In the genomic region with DNA sequence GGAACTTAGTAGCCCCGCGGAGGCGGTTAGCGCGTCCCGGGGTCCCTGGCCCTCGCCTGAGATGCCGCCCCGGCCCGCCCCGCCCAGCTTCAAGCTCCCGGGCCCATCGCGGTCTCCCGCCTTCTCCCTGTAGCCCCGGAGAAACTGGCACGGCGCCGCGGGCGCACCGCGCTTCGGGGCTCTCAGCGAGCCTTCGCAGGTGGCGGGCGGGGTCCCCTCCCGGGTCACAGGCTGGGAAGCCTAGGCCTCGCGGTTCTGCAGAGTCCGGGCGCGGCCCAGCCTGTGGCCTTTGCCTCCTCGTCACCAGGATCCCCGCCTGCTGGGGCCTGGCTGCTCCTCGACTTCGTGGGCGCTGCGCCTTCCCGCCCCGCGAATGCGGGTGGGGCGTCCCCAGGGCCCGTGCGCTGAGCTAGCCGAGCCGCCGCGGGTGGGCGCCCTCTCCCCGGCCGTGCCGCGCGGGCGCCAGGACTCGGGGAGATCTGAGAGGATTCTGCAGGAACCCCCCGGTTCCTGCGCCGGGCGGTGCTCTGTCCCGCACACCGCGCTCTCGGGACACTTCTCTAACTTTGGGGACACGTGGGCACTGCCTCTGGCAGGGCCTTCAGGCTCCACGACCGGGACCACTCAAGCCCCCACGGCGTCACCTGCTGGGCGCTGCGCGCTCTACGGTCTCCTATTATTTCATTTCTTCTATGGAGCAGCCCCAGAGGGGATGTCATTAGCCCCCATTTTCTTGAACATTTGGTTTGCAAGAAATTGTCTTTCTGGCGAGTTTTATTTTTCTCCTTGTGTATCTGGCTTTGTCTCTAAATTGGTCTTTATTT, we compare ENCODE assay signal across 8 cellular contexts. TPM values are rescaled to one million over a fixed set of nuclear protein-coding genes. Genes with fewer than 3 reads are reported as not detected.
DNase-seq lines count a peak whose midpoint lies in the region; ATAC-seq and TF ChIP-seq lines count a peak whose summit lies in the region.

No MANE protein-coding gene starts in this region.

- no peaks in the 10 kb centered on the region for H3K36me3 ChIP-seq in neutrophil
- no peaks in the 10 kb centered on the region for H3K36me3 ChIP-seq in transverse colon

- peak overlapping the region; percentile 80 for H3K4me3 ChIP-seq in fibroblast of the aortic adventitia (ENCODE audit: low read depth, low read length)
- peak overlapping the region; percentile 41 to 63 for H3K4me3 ChIP-seq in neutrophil (ENCODE audit: low read depth in 1 of 2, low read length in 1 of 2)
- H3K4me3 ChIP-seq in transverse colon: peak overlapping the region; percentile 57 to 84 (median 65)

- DNase-seq in ACHN: peak; percentile 65
- DNase-seq in NOMO-1 treated with DMSO at 0.1 percent for 48 hours (lab: John Stamatoyannopoulos, UW; ENCODE audit: unreplicated experiment): peak; percentile 62
- DNase-seq in activated T-cell treated with anti-CD3 and anti-CD28 coated beads, Interleukin-2, amount 50 U/mL, for 24 hours: no peak
- DNase-seq in fibroblast of the aortic adventitia (ENCODE audit: low read depth): peak; percentile 44
- peak; percentile 66 for DNase-seq in transverse colon

- H3K9me3 ChIP-seq in neutrophil (no peaks in the 10 kb centered on the region), transverse colon (no peaks in the 10 kb centered on the region)

- 1 to 3% methylated on average over 5 to 34 of the region's 77 CpGs for WGBS in transverse colon (ENCODE audit: low coverage in 1 of 2), 2 donors

- in situ Hi-C loops in ACHN (cut with HindIII; ENCODE audit: low pct_ligation_motif_present, low pct_unique_long_range_greater_than_20kb, low sequenced_read_pairs) (no loop called here), transverse colon (cut with MboI; ENCODE audit: low pct_ligation_motif_present in 1 of 4, low pct_unique_long_range_greater_than_20kb in 1 of 4, low sequenced_read_pairs in 3 of 4) (no loop called here)

- no peak for TF ChIP-seq EP300 in transverse colon (IDR thresholded peaks at IDR 0.05; ENCODE audit: low read depth)

- H3K4me1 ChIP-seq in neutrophil (ENCODE audit: control insufficient read depth in 1 of 2, insufficient read depth in 1 of 2, low read depth in 1 of 2, low read length in 1 of 2) (peaks cover 20 to 26% of the 10 kb centered on the region in 2 experiments), transverse colon (peaks cover 17 to 45% (median 30%) of the 10 kb centered on the region in 4 donors)

- H3K4me1 Mint-ChIP-seq in activated T-cell treated with anti-CD3 and anti-CD28 coated beads, Interleukin-2, amount 50 U/mL, for 24 hours (ENCODE audit: low read depth): peaks cover 42% of the 10 kb centered on the region

- H3K27me3 ChIP-seq in neutrophil (peaks cover 83% of the 10 kb centered on the region), transverse colon (peaks cover 4% of the 10 kb centered on the region)

- no peaks in the 10 kb centered on the region for H3K9me3 Mint-ChIP-seq in activated T-cell treated with anti-CD3 and anti-CD28 coated beads, Interleukin-2, amount 50 U/mL, for 24 hours

- peak; percentile 44 for ATAC-seq in GM18867 (IDR thresholded peaks at IDR 0.05; ENCODE audit: unreplicated experiment)
- ATAC-seq in HG03095 (IDR thresholded peaks at IDR 0.05; ENCODE audit: unreplicated experiment): peak; percentile 41

- H3K27ac ChIP-seq in neutrophil (no peak overlapping the region), transverse colon (peak overlapping the region; percentile 86 to 95 (median 91))

- peaks cover 3% of the 10 kb centered on the region for H3K27me3 Mint-ChIP-seq in activated T-cell treated with anti-CD3 and anti-CD28 coated beads, Interleukin-2, amount 50 U/mL, for 24 hours

- peak; percentile 4 for TF ChIP-seq POLR2A in transverse colon (IDR thresholded peaks at IDR 0.05)

- peak overlapping the region; percentile 82 for H3K4me3 Mint-ChIP-seq in activated T-cell treated with anti-CD3 and anti-CD28 coated beads, Interleukin-2, amount 50 U/mL, for 24 hours

- TF ChIP-seq CTCF in fibroblast of the aortic adventitia (IDR thresholded peaks at IDR 0.05; ENCODE audit: insufficient read depth, low read length) (peak; percentile 51), neutrophil (IDR thresholded peaks at IDR 0.05) (no peak), transverse colon (IDR thresholded peaks at IDR 0.05) (peak; percentile 32 to 49 (median 46))

- peaks cover 36% of the 10 kb centered on the region for H3K36me3 Mint-ChIP-seq in activated T-cell treated with anti-CD3 and anti-CD28 coated beads, Interleukin-2, amount 50 U/mL, for 24 hours (ENCODE audit: low read depth)

- H3K27ac Mint-ChIP-seq in activated T-cell treated with anti-CD3 and anti-CD28 coated beads, Interleukin-2, amount 50 U/mL, for 24 hours: peak overlapping the region; percentile 92

- intact Hi-C loops in transverse colon (cut with DNase I; ENCODE audit: low total_unique reads): loop anchor here (10.0 kb wide), 1 partner anchor 52 kb away; a partner anchor contains a TSS

RNA-seq across cellular contexts. Expression of a gene that starts 0.7 kb away (rescaled TPM):
- total RNA-seq in fibroblast of the aortic adventitia (ENCODE audit: low replicate concordance) (42.0 and 42.4 TPM in 2 replicates), transverse colon (10 to 100 TPM; 26.3 to 47.1 (median 38.8) TPM)

RNA-seq across cellular contexts. Expression of a gene that starts 53.6 kb away (rescaled TPM):
- total RNA-seq in fibroblast of the aortic adventitia (ENCODE audit: low replicate concordance): 48.7 and 60.1 TPM in 2 replicates
- total RNA-seq in transverse colon: 100 to 1,000 TPM in 1 of 4 donors, 10 to 100 TPM in 3; 35.2 to 117 (median 66.7) TPM
